In genomic region chr7:100088095-100088620, GRCh38 we compare ENCODE assay signal across 8 cellular contexts. TPM values are rescaled to one million over a fixed set of nuclear protein-coding genes. Genes with fewer than 3 reads are reported as not detected.
DNase-seq lines count a peak whose midpoint lies in the region; ATAC-seq and TF ChIP-seq lines count a peak whose summit lies in the region.

No MANE protein-coding gene starts in this region.

- POLR2A ChIA-PET in naive thymus-derived CD8-positive, alpha-beta T cell (lab: Charles Lee) = interaction anchor here (0.8 to 5.0 kb wide), 12 partner anchors 9 to 342 kb away, joined by 3 to 68 read pairs (median 4); partner anchors contain the start of genes AP4M1, GJC3, LAMTOR4 and MBLAC1

- 0 out of 2 replicates have a peak, but pooled peaks cover 2% of the 10 kb centered on the region for H3K4me1 ChIP-seq in BE2C
- H3K4me1 ChIP-seq in HUES64 (ENCODE audit: insufficient read depth, low read length) = no peaks in the 10 kb centered on the region; the same call in 1 of the 2 replicates

- peak overlapping the region; percentile 97 for H3K9ac ChIP-seq in HUES64 (ENCODE audit: low read depth, low read length)

- DNase-seq in BE2C = no peak
- no peak for DNase-seq in chondrocyte (ENCODE audit: low spot score)
- DNase-seq in naive thymus-derived CD8-positive, alpha-beta T cell = no peak
- no peak for DNase-seq in ecto neural progenitor cell (ENCODE audit: low spot score)
- no peak for DNase-seq in erythroblast (lab: John Stamatoyannopoulos, UW)
- DNase-seq in GM03348 (ENCODE audit: low spot score) = no peak

- H3K4me3 Mint-ChIP-seq in chondrocyte (ENCODE audit: unreplicated experiment) = peak overlapping the region; percentile 92
- H3K4me3 Mint-ChIP-seq in naive thymus-derived CD8-positive, alpha-beta T cell = peak overlapping the region; percentile 80 to 92 (median 90)

- 86% methylated on average over 11 of the region's 11 CpGs for whole genome bisulfite sequencing in HUES64

- TF ChIP-seq POLR2A in erythroblast (IDR thresholded peaks at IDR 0.05; ENCODE audit: low read length) = no peak

- peaks cover 31% of the 10 kb centered on the region for H3K4me1 Mint-ChIP-seq in chondrocyte (ENCODE audit: low read depth)
- peaks cover 10 to 31% (median 19%) of the 10 kb centered on the region in 4 donors for H3K4me1 Mint-ChIP-seq in naive thymus-derived CD8-positive, alpha-beta T cell

- no peaks in the 10 kb centered on the region for H3K27me3 Mint-ChIP-seq in chondrocyte (ENCODE audit: low read depth)
- no peaks in the 10 kb centered on the region for H3K27me3 Mint-ChIP-seq in naive thymus-derived CD8-positive, alpha-beta T cell

- H3K27ac Mint-ChIP-seq in chondrocyte (ENCODE audit: unreplicated experiment) = peak overlapping the region; percentile 83
- peak overlapping the region; percentile 92 to 98 (median 95) for H3K27ac Mint-ChIP-seq in naive thymus-derived CD8-positive, alpha-beta T cell

- TF ChIP-seq CTCF in BE2C (IDR thresholded peaks at IDR 0.05; ENCODE audit: low read depth, low read length) (no peak), chondrocyte (IDR thresholded peaks at IDR 0.05) (no peak)

- H3K36me3 ChIP-seq in BE2C = peaks cover 27% of the 10 kb centered on the region
- peaks cover 30% of the 10 kb centered on the region for H3K36me3 ChIP-seq in HUES64 (ENCODE audit: insufficient read depth, low read length)

- peak; percentile 21 to 27 for ATAC-seq in naive thymus-derived CD8-positive, alpha-beta T cell
- ATAC-seq in HG03095 (IDR thresholded peaks at IDR 0.05; ENCODE audit: unreplicated experiment) = no peak

- peaks cover 23% of the 10 kb centered on the region for H3K36me3 Mint-ChIP-seq in chondrocyte (ENCODE audit: low read depth)
- peaks cover 6 to 34% (median 7%) of the 10 kb centered on the region in 3 donors for H3K36me3 Mint-ChIP-seq in naive thymus-derived CD8-positive, alpha-beta T cell

- peak overlapping the region; percentile 86 for H3K4me3 ChIP-seq in BE2C (ENCODE audit: low read depth, low read length)
- peak overlapping the region; percentile 98 for H3K4me3 ChIP-seq in HUES64 (ENCODE audit: low read length)

- H3K27me3 ChIP-seq in BE2C (no peaks in the 10 kb centered on the region), HUES64 (ENCODE audit: insufficient read depth, low read length) (no peaks in the 10 kb centered on the region)

- peak overlapping the region; percentile 86 for H3K27ac ChIP-seq in HUES64 (ENCODE audit: low read depth, low read length)

- H3K9me3 ChIP-seq in BE2C (no peaks in the 10 kb centered on the region), HUES64 (ENCODE audit: insufficient read depth, low read depth, low read length) (no peaks in the 10 kb centered on the region)

- H3K9me3 Mint-ChIP-seq in chondrocyte (ENCODE audit: low read depth) = no peaks in the 10 kb centered on the region
- H3K9me3 Mint-ChIP-seq in naive thymus-derived CD8-positive, alpha-beta T cell = no peaks in the 10 kb centered on the region

RNA-seq across cellular contexts. Expression of gene COPS6, which starts 0.6 kb away (rescaled TPM):
- 466 TPM for polyA plus RNA-seq in BE2C (2012; ENCODE audit: insufficient read depth, insufficient read length, low read depth)
- polyA plus RNA-seq in HUES64 (2013, experiment 1 of 2) = 89.7 TPM
- polyA plus RNA-seq in HUES64 (2013, experiment 2 of 2) = 91.2 TPM
- 80.1 to 111 TPM (median 83.1 TPM) in 3 replicates for total RNA-seq in chondrocyte
- 10 to 100 TPM; 72.0 to 80.2 TPM for total RNA-seq in naive thymus-derived CD8-positive, alpha-beta T cell
- 100 to 1,000 TPM; 107 to 145 (median 121) TPM for polyA plus RNA-seq in naive thymus-derived CD8-positive, alpha-beta T cell

RNA-seq across cellular contexts. Expression of gene ZNF3, which starts 6.6 kb away (rescaled TPM):
- polyA plus RNA-seq in BE2C (2012; ENCODE audit: insufficient read depth, insufficient read length, low read depth) = 32.9 TPM
- polyA plus RNA-seq in HUES64 (2013, experiment 1 of 2) = 34.8 TPM
- 34.5 TPM for polyA plus RNA-seq in HUES64 (2013, experiment 2 of 2)
- total RNA-seq in chondrocyte = 21.9 to 28.4 TPM (median 22.1 TPM) in 3 replicates
- 10 to 100 TPM; 42.7 to 48.8 TPM for total RNA-seq in naive thymus-derived CD8-positive, alpha-beta T cell
- polyA plus RNA-seq in naive thymus-derived CD8-positive, alpha-beta T cell = 10 to 100 TPM; 17.4 to 28.4 (median 20.2) TPM

RNA-seq across cellular contexts. Expression of gene MCM7, which starts 13.0 kb away (rescaled TPM):
- polyA plus RNA-seq in BE2C (2012; ENCODE audit: insufficient read depth, insufficient read length, low read depth) = 135 TPM
- polyA plus RNA-seq in HUES64 (2013, experiment 1 of 2) = 226 TPM
- polyA plus RNA-seq in HUES64 (2013, experiment 2 of 2) = 205 TPM
- 34.0 to 63.8 TPM (median 34.1 TPM) in 3 replicates for total RNA-seq in chondrocyte
- total RNA-seq in naive thymus-derived CD8-positive, alpha-beta T cell = 100 to 1,000 TPM; 159 to 161 TPM
- polyA plus RNA-seq in naive thymus-derived CD8-positive, alpha-beta T cell = 10 to 100 TPM; 28.7 to 46.6 (median 40.1) TPM

RNA-seq across cellular contexts. Expression of gene AP4M1, which starts 13.3 kb away (rescaled TPM):
- 28.6 TPM for polyA plus RNA-seq in BE2C (2012; ENCODE audit: insufficient read depth, insufficient read length, low read depth)
- 14.9 TPM for polyA plus RNA-seq in HUES64 (2013, experiment 1 of 2)
- 11.3 TPM for polyA plus RNA-seq in HUES64 (2013, experiment 2 of 2)
- total RNA-seq in chondrocyte = 16.9 to 24.8 TPM (median 19.6 TPM) in 3 replicates
- total RNA-seq in naive thymus-derived CD8-positive, alpha-beta T cell = 10 to 100 TPM in 1 of 2 experiments, 1 to 10 TPM in 1; 7.5 to 10.9 TPM
- 1 to 10 TPM; 1.7 to 3.6 (median 2.3) TPM for polyA plus RNA-seq in naive thymus-derived CD8-positive, alpha-beta T cell

RNA-seq across cellular contexts. Expression of gene TAF6, which starts 31.0 kb away (rescaled TPM):
- polyA plus RNA-seq in BE2C (2012; ENCODE audit: insufficient read depth, insufficient read length, low read depth) = 129 TPM
- 54.7 TPM for polyA plus RNA-seq in HUES64 (2013, experiment 1 of 2)
- 68.6 TPM for polyA plus RNA-seq in HUES64 (2013, experiment 2 of 2)
- total RNA-seq in chondrocyte = 53.5 to 58.5 TPM (median 54.9 TPM) in 3 replicates
- total RNA-seq in naive thymus-derived CD8-positive, alpha-beta T cell = 10 to 100 TPM; 61.6 to 68.7 TPM
- polyA plus RNA-seq in naive thymus-derived CD8-positive, alpha-beta T cell = 10 to 100 TPM; 21.3 to 39.0 (median 31.5) TPM
